Comparison of ENCODE assay signal across 8 cellular contexts in genomic region chr10:119199231-119199992, GRCh38. TPM values are rescaled to one million over a fixed set of nuclear protein-coding genes. Genes with fewer than 3 reads are reported as not detected.
A peak's percentile ranks its signal among the peaks of the same experiment; 100 is the strongest.
DNase-seq lines count a peak whose midpoint lies in the region; ATAC-seq and TF ChIP-seq lines count a peak whose summit lies in the region.

No MANE protein-coding gene starts in this region.

- H4K20me1 ChIP-seq in GM23248 (ENCODE audit: insufficient read depth) = no peaks in the 10 kb centered on the region

- no peaks in the 10 kb centered on the region for H3K9me3 ChIP-seq in GM23248 (ENCODE audit: low read depth)
- no peaks in the 10 kb centered on the region for H3K9me3 ChIP-seq in mucosa of descending colon
- H3K9me3 ChIP-seq in upper lobe of right lung = no peaks in the 10 kb centered on the region

- H3K4me3 ChIP-seq in GM23248 = no peak overlapping the region
- no peak overlapping the region for H3K4me3 ChIP-seq in epithelial cell of proximal tubule (ENCODE audit: low read depth, low read length)
- no peak overlapping the region for H3K4me3 ChIP-seq in mucosa of descending colon
- no peak overlapping the region for H3K4me3 ChIP-seq in upper lobe of right lung

- H3K36me3 ChIP-seq in GM23248 (ENCODE audit: low read depth) = no peaks in the 10 kb centered on the region
- no peaks in the 10 kb centered on the region for H3K36me3 ChIP-seq in mucosa of descending colon (ENCODE audit: low read depth)
- H3K36me3 ChIP-seq in upper lobe of right lung = no peaks in the 10 kb centered on the region

- H3K27me3 ChIP-seq in GM23248 (replicated peaks; ENCODE audit: insufficient read depth) = no peaks in the 10 kb centered on the region
- no peaks in the 10 kb centered on the region for H3K27me3 ChIP-seq in upper lobe of right lung

- no peaks in the 10 kb centered on the region for H3K36me3 Mint-ChIP-seq in activated CD4-positive, alpha-beta T cell treated with anti-CD3 and anti-CD28 coated beads, Interleukin-2, amount 10 ng/mL, durations not matched to agents 24 days and 14 days (ENCODE audit: low read depth)

- no peak overlapping the region for H3K27ac ChIP-seq in GM23248
- H3K27ac ChIP-seq in upper lobe of right lung = no peak overlapping the region

- H3K9ac ChIP-seq in GM23248 = no peak overlapping the region

- H3K79me2 ChIP-seq in GM23248 (ENCODE audit: insufficient read depth) = no peaks in the 10 kb centered on the region

- H2AFZ ChIP-seq in GM23248 = no peak overlapping the region

- no peaks in the 10 kb centered on the region for H3K9me2 ChIP-seq in GM23248 (ENCODE audit: insufficient read depth)

- in situ Hi-C loops in GM23248 (cut with MboI) = loop anchor here (10.0 kb wide), 1 partner anchor 225 kb away; no protein-coding TSS in a partner anchor

- peaks cover 34% of the 10 kb centered on the region for H3K4me1 Mint-ChIP-seq in activated CD4-positive, alpha-beta T cell treated with anti-CD3 and anti-CD28 coated beads, Interleukin-2, amount 10 ng/mL, durations not matched to agents 24 days and 14 days

- peaks cover 33% of the 10 kb centered on the region for H3F3A ChIP-seq in GM23248 (ENCODE audit: insufficient read depth)

- intact Hi-C loops in activated CD4-positive, alpha-beta T cell treated with anti-CD3 and anti-CD28 coated beads, Interleukin-2, amount 10 ng/mL, durations not matched to agents 24 days and 14 days (cut with micrococcal nuclease) = loop anchor here (1.0 to 5.0 kb wide), 5 partner anchors 21 to 343 kb away; partner anchors contain the start of genes PRDX3 and RGS10
- intact Hi-C loops in mucosa of descending colon (cut with DNase I, micrococcal nuclease) (loop anchor here in 1 of 2 donors (5.0 kb wide), 1 partner anchor 248 kb away; no protein-coding TSS in a partner anchor), upper lobe of right lung (cut with DNase I) (loop anchor here (10.0 kb wide), 1 partner anchor 345 kb away; the partner anchor contains the start of gene RGS10)

- 37 to 44% methylated on average over 9 of the region's 9 CpGs for WGBS in GM23248 (ENCODE audit: low coverage in 1 of 2, low lambda C conversion rate in 2 of 2, missing lambda C conversion rate in 2 of 2), 2 experiments

- H3K9me3 Mint-ChIP-seq in activated CD4-positive, alpha-beta T cell treated with anti-CD3 and anti-CD28 coated beads, Interleukin-2, amount 10 ng/mL, durations not matched to agents 24 days and 14 days = no peaks in the 10 kb centered on the region

- peak; percentile 93 for ATAC-seq in mucosa of descending colon
- ATAC-seq in upper lobe of right lung = peak; percentile 94

- DNase-seq in DMS153 treated with DMSO at 0.1 percent for 48 hours (lab: John Stamatoyannopoulos, UW; ENCODE audit: unreplicated experiment) = peak; percentile 45
- peak; percentile 88 for DNase-seq in GM23248
- DNase-seq in NCI-H2171 treated with DMSO at 0.1 percent for 48 hours (lab: John Stamatoyannopoulos, UW) = peak; percentile 76
- peak; percentile 86 for DNase-seq in activated CD4-positive, alpha-beta T cell treated with anti-CD3 and anti-CD28 coated beads, Interleukin-2, amount 10 ng/mL, durations not matched to agents 24 days and 14 days
- no peak for DNase-seq in epithelial cell of proximal tubule (ENCODE audit: low read depth)
- peak in 2 of 3 donors; percentile 49 to 73 for DNase-seq in mucosa of descending colon
- no peak for DNase-seq in upper lobe of right lung
- no peak for DNase-seq in OCI-M2 (lab: John Stamatoyannopoulos, UW; ENCODE audit: unreplicated experiment)

- H3K27me3 Mint-ChIP-seq in activated CD4-positive, alpha-beta T cell treated with anti-CD3 and anti-CD28 coated beads, Interleukin-2, amount 10 ng/mL, durations not matched to agents 24 days and 14 days = no peaks in the 10 kb centered on the region

- peak overlapping the region; percentile 10 for H3K4me3 Mint-ChIP-seq in activated CD4-positive, alpha-beta T cell treated with anti-CD3 and anti-CD28 coated beads, Interleukin-2, amount 10 ng/mL, durations not matched to agents 24 days and 14 days

- TF ChIP-seq CTCF in epithelial cell of proximal tubule (conservative IDR thresholded peaks at IDR 0.05; ENCODE audit: low read depth, low read length) (peak; percentile 93), mucosa of descending colon (IDR thresholded peaks at IDR 0.05) (peak; percentile 60), upper lobe of right lung (IDR thresholded peaks at IDR 0.05) (peak; percentile 79)

- no peak overlapping the region for H3K4me2 ChIP-seq in GM23248 (ENCODE audit: unreplicated experiment)

- peaks cover 26% of the 10 kb centered on the region for H3K4me1 ChIP-seq in GM23248 (ENCODE audit: insufficient read depth)
- no peaks in the 10 kb centered on the region for H3K4me1 ChIP-seq in mucosa of descending colon (ENCODE audit: low read depth)
- peaks cover 6% of the 10 kb centered on the region for H3K4me1 ChIP-seq in upper lobe of right lung

- no peak overlapping the region for H3K27ac Mint-ChIP-seq in activated CD4-positive, alpha-beta T cell treated with anti-CD3 and anti-CD28 coated beads, Interleukin-2, amount 10 ng/mL, durations not matched to agents 24 days and 14 days

RNA-seq across cellular contexts. Expression of gene GRK5, which starts 8.0 kb away (rescaled TPM):
- 13.7 and 16.4 TPM in 2 replicates for total RNA-seq in GM23248 (2014; rRNA removed; shearing (Covaris generic))
- 4.3 and 5.2 TPM in 2 replicates for polyA plus RNA-seq in GM23248 (2016; fragmentation: Nextera tagmentation; extraction: Ambion mirVana)
- 25.6 and 27.3 TPM in 2 replicates for total RNA-seq in activated CD4-positive, alpha-beta T cell treated with anti-CD3 and anti-CD28 coated beads, Interleukin-2, amount 10 ng/mL, durations not matched to agents 24 days and 14 days
- total RNA-seq in epithelial cell of proximal tubule (2.5 and 2.8 TPM in 2 replicates), mucosa of descending colon (10 to 100 TPM in 1 of 3 donors, 1 to 10 TPM in 2; 6.6 to 27.1 (median 8.3) TPM), upper lobe of right lung (83.5 TPM)

RNA-seq across cellular contexts. Expression of gene PRDX3, which starts 20.8 kb away (rescaled TPM):
- total RNA-seq in GM23248 (2014; rRNA removed; shearing (Covaris generic)) = 246 TPM in 2 replicates
- 302 and 306 TPM in 2 replicates for polyA plus RNA-seq in GM23248 (2016; fragmentation: Nextera tagmentation; extraction: Ambion mirVana)
- total RNA-seq in activated CD4-positive, alpha-beta T cell treated with anti-CD3 and anti-CD28 coated beads, Interleukin-2, amount 10 ng/mL, durations not matched to agents 24 days and 14 days = 179 and 180 TPM in 2 replicates
- 267 and 296 TPM in 2 replicates for total RNA-seq in epithelial cell of proximal tubule
- total RNA-seq in mucosa of descending colon = 100 to 1,000 TPM in 2 of 3 donors, 10 to 100 TPM in 1; 98.6 to 140 (median 107) TPM
- 76.7 TPM for total RNA-seq in upper lobe of right lung

RNA-seq across cellular contexts. Expression of gene SFXN4, which starts 33.9 kb away (rescaled TPM):
- total RNA-seq in GM23248 (2014; rRNA removed; shearing (Covaris generic)) = 10.7 and 13.1 TPM in 2 replicates
- 17.4 and 17.6 TPM in 2 replicates for polyA plus RNA-seq in GM23248 (2016; fragmentation: Nextera tagmentation; extraction: Ambion mirVana)
- 58.1 and 63.0 TPM in 2 replicates for total RNA-seq in activated CD4-positive, alpha-beta T cell treated with anti-CD3 and anti-CD28 coated beads, Interleukin-2, amount 10 ng/mL, durations not matched to agents 24 days and 14 days
- 17.1 and 28.9 TPM in 2 replicates for total RNA-seq in epithelial cell of proximal tubule
- 10 to 100 TPM; 25.4 to 48.8 (median 34.6) TPM for total RNA-seq in mucosa of descending colon
- 20.8 TPM for total RNA-seq in upper lobe of right lung

Comparison
In these comparisons a context has a peak if more than half of its experiments do, and no peak if none do; other contexts are left out.
1. DNase-seq: peak in DMS153 treated with DMSO at 0.1 percent for 48 hours (single experiment), GM23248 (single experiment), NCI-H2171 treated with DMSO at 0.1 percent for 48 hours (single experiment), activated CD4-positive, alpha-beta T cell treated with anti-CD3 and anti-CD28 coated beads, Interleukin-2, amount 10 ng/mL, durations not matched to agents 24 days and 14 days (single experiment) and mucosa of descending colon (2 of 3); none in epithelial cell of proximal tubule (single experiment), upper lobe of right lung (single experiment) and OCI-M2 (single experiment).
2. Peak in every context shown above with its lines, with median percentiles within 50 percentile points of each other: CTCF ChIP-seq.